Comparison of ENCODE assay signal across 9 cellular contexts in genomic region chr10:89373916-89374711, GRCh38. TPM values are rescaled to one million over a fixed set of nuclear protein-coding genes. Genes with fewer than 3 reads are reported as not detected.
A peak's percentile ranks its signal among the peaks of the same experiment; 100 is the strongest.
DNase-seq lines count a peak whose midpoint lies in the region; ATAC-seq and TF ChIP-seq lines count a peak whose summit lies in the region.
"Had no signal": no experiment of that assay in that cellular context is flagged by ENCODE, and none has a peak within 500 bp of the region (broad histone marks: within the 10 kb centered on the region; RNA-seq: fewer than 3 reads in every experiment).

No MANE protein-coding gene starts in this region.

- intact Hi-C loops in vagina (cut with DNase I), result no loop called here

- no peak overlapping the region for H3K4me3 ChIP-seq in vagina
- H3K4me3 ChIP-seq: BLaER1 had no signal

- no peaks in the 10 kb centered on the region for H3K9me3 ChIP-seq in vagina
- H3K9me3 ChIP-seq: BLaER1 had no signal

- H3K36me3 ChIP-seq in vagina, result no peaks in the 10 kb centered on the region
- H3K36me3 ChIP-seq: BLaER1 had no signal

- no peak for TF ChIP-seq POLR2A in vagina (IDR thresholded peaks at IDR 0.05)

- peak overlapping the region; percentile 76 for H3K27ac ChIP-seq in vagina
- H3K27ac ChIP-seq: BLaER1 had no signal

- peaks cover 19% of the 10 kb centered on the region for H3K4me1 ChIP-seq in vagina
- H3K4me1 ChIP-seq: BLaER1 had no signal

- no peaks in the 10 kb centered on the region for H3K27me3 ChIP-seq in vagina
- H3K27me3 ChIP-seq: BLaER1 had no signal

- ATAC-seq in HG03039 (IDR thresholded peaks at IDR 0.05; ENCODE audit: unreplicated experiment), result no peak
- ATAC-seq in GM18870 (IDR thresholded peaks at IDR 0.05; ENCODE audit: unreplicated experiment), result no peak

- DNase-seq in NCI-H510A treated with DMSO at 0.1 percent for 48 hours (lab: John Stamatoyannopoulos, UW), result peak; percentile 25
- DNase-seq in NCI-H510A (lab: John Stamatoyannopoulos, UW), result no peak
- DNase-seq in dermis microvascular lymphatic vessel endothelial cell (ENCODE audit: low read depth in 2 of 2), result peak; percentile 98 to 99
- peak; percentile 94 to 99 for DNase-seq in lung microvascular endothelial cell (ENCODE audit: low read depth in 2 of 2)
- peak in 1 of 2 donors; percentile 93 for DNase-seq in vagina (ENCODE audit: extremely low spot score in 2 of 2)
- no peak for DNase-seq in T-helper 2 cell

- TF ChIP-seq CTCF in vagina (IDR thresholded peaks at IDR 0.05), result no peak

RNA-seq across cellular contexts. Expression of gene IFIT1B, which starts 3.7 kb away (rescaled TPM):
- total RNA-seq in dermis microvascular lymphatic vessel endothelial cell (not detected in 2 replicates), lung microvascular endothelial cell (not detected in 2 replicates), vagina (not detected)

RNA-seq across cellular contexts. Expression of gene IFIT1, which starts 18.3 kb away (rescaled TPM):
- total RNA-seq in dermis microvascular lymphatic vessel endothelial cell (1.0 and 1.8 TPM in 2 replicates), lung microvascular endothelial cell (0.20 and 0.87 TPM in 2 replicates), vagina (7.4 TPM)

RNA-seq across cellular contexts. Expression of gene IFIT5, which starts 40.3 kb away (rescaled TPM):
- total RNA-seq in dermis microvascular lymphatic vessel endothelial cell (5.9 and 16.9 TPM in 2 replicates), lung microvascular endothelial cell (6.3 and 7.7 TPM in 2 replicates), vagina (9.1 TPM)

RNA-seq across cellular contexts. Expression of gene IFIT3, which starts 46.3 kb away (rescaled TPM):
- total RNA-seq in dermis microvascular lymphatic vessel endothelial cell, result 7.3 and 15.7 TPM in 2 replicates
- 5.7 and 8.1 TPM in 2 replicates for total RNA-seq in lung microvascular endothelial cell
- total RNA-seq in vagina, result 6.1 TPM

Comparison
In these comparisons a context has a peak if more than half of its experiments do, and no peak if none do; other contexts are left out.
1. DNase-seq: peak in NCI-H510A treated with DMSO at 0.1 percent for 48 hours (single experiment), dermis microvascular lymphatic vessel endothelial cell (2 of 2) and lung microvascular endothelial cell (2 of 2); none in NCI-H510A (single experiment) and T-helper 2 cell (0 of 5).